31 cellular contexts compared by ENCODE assay signal in genomic region chr15:33171202-33171601, GRCh38.
"Had no signal": no experiment of that assay in that cellular context is flagged by ENCODE, and none has a peak within 500 bp of the region (broad histone marks: within the 10 kb centered on the region; RNA-seq: fewer than 3 reads in every experiment).

No MANE protein-coding gene starts in this region.

- FAIRE-seq: astrocyte, bronchial epithelial cell had no signal

- H3K4me3 ChIP-seq: adrenal gland, ascending aorta, body of pancreas, breast epithelium, cardiac muscle cell had no signal

- H3K36me3 ChIP-seq: adrenal gland, ascending aorta, brain microvascular endothelial cell, breast epithelium, cardiac muscle cell had no signal

- H3K9me3 ChIP-seq: adrenal gland, ascending aorta, body of pancreas, breast epithelium had no signal

- H3K27ac ChIP-seq: adrenal gland, ascending aorta, body of pancreas, brain microvascular endothelial cell, breast epithelium, cardiac muscle cell had no signal

- DNase-seq: activated effector memory CD4-positive, alpha-beta T cell treated with anti-CD3 and anti-CD28 coated beads, Interleukin-2, amount 50 U/mL, for 16 hours; activated effector memory CD4-positive, alpha-beta T cell treated with Interleukin-2 at 50 U/mL for 16 hours; activated gamma-delta T cell; activated gamma-delta T cell treated with Interleukin-2 at 50 U/mL for 16 hours; activated naive CD4-positive, alpha-beta T cell; activated naive CD4-positive, alpha-beta T cell treated with anti-CD3 and anti-CD28 coated beads for 36 hours; activated naive CD4-positive, alpha-beta T cell treated with anti-CD3 and anti-CD28 coated beads, Interleukin-2, amount 10 ng/mL, durations not matched to agents 7 days and 5 days; activated naive CD4-positive, alpha-beta T cell treated with anti-CD3 and anti-CD28 coated beads, Interleukin-2, amount 50 U/mL, for 16 hours; activated naive CD4-positive, alpha-beta T cell treated with Interleukin-2 at 50 U/mL for 16 hours; activated naive CD8-positive, alpha-beta T cell treated with anti-CD3 and anti-CD28 coated beads for 36 hours; activated naive CD8-positive, alpha-beta T cell treated with anti-CD3 and anti-CD28 coated beads, Interleukin-2, amount 10 ng/mL, durations not matched to agents 7 days and 5 days; activated naive CD8-positive, alpha-beta T cell treated with anti-CD3 and anti-CD28 coated beads, Interleukin-2, amount 50 U/mL, for 24 hours; activated T-cell treated with anti-CD3 and anti-CD28 coated beads, Interleukin-2, amount 50 U/mL, for 1 hour; activated T-cell treated with anti-CD3 and anti-CD28 coated beads, Interleukin-2, amount 50 U/mL, for 24 hours; activated T-cell treated with anti-CD3 and anti-CD28 coated beads, Interleukin-2, amount 50 U/mL, for 4 hours; activated T-cell treated with anti-CD3 and anti-CD28 coated beads, Interleukin-2, amount 50 U/mL, for 48 hours; activated T-cell treated with anti-CD3 and anti-CD28 coated beads, Interleukin-2, amount 50 U/mL, for 72 hours; adrenal gland; amygdala; anterior cingulate cortex; aorta; body of pancreas; brain microvascular endothelial cell; caudate nucleus; central memory CD4-positive, alpha-beta T cell; cerebellar nuclear complex had no signal

- H3K4me1 ChIP-seq: adrenal gland, ascending aorta, breast epithelium had no signal

- H3K27me3 ChIP-seq: adrenal gland, ascending aorta, body of pancreas, brain microvascular endothelial cell, breast epithelium, cardiac muscle cell had no signal
